21 cellular contexts compared by ENCODE assay signal in the genomic region with DNA sequence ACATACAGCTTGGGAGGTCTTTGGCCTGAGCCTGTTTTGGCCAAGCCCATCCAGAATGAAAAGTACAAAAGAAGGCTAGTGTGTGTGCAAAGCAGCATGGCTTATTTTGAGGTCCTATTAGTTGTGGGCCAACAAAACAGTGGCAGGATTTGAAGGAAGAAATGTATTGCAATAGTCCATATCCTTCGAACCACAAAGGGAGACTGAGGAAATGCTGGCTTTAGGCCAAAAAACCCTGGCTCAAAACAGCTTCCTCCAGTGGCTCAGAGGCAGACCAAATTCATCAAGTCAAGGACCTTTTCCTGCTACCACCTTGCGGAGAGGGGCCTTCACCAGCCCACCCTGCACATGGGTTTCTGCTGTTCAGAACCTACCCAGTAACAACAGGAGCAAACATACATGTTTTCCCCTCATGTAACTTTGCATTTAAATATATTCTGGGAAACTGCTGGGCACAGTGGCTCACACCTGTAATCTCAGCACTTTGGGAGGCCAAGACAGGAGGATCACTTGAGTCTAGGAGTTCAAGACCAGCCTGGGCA. TPM values are rescaled to one million over a fixed set of nuclear protein-coding genes. Genes with fewer than 3 reads are reported as not detected.
DNase-seq lines count a peak whose midpoint lies in the region; ATAC-seq and TF ChIP-seq lines count a peak whose summit lies in the region.
"Had no signal": no experiment of that assay in that cellular context is flagged by ENCODE, and none has a peak within 500 bp of the region (broad histone marks: within the 10 kb centered on the region; RNA-seq: fewer than 3 reads in every experiment).

No MANE protein-coding gene starts in this region.

- no peak for TF ChIP-seq POLR2A in gastroesophageal sphincter (IDR thresholded peaks at IDR 0.05)

- peaks cover 0 to 13% (median 0%) of the 10 kb centered on the region in 11 experiments; a peak in 8 of 22 replicates for H4K20me1 ChIP-seq in BLaER1 treated with 17β-estradiol and CSF1 and Interleukin-3, amounts not matched to agents 10 nM and 100 nM

- H3K36me3 ChIP-seq in A673 (ENCODE audit: insufficient read depth, low read length, poor library complexity, severe bottlenecking) (peaks cover 36% of the 10 kb centered on the region), gastroesophageal sphincter (peaks cover 0 to 60% of the 10 kb centered on the region in 2 donors)
- peaks cover 47 to 61% (median 53%) of the 10 kb centered on the region in 11 experiments for H3K36me3 ChIP-seq in BLaER1 treated with 17β-estradiol and CSF1 and Interleukin-3, amounts not matched to agents 10 nM and 100 nM

- ATAC-seq in T-cell (replicated peaks in 1 of 4) (no peak), gastroesophageal sphincter (no peak), GM21526 (IDR thresholded peaks at IDR 0.05; ENCODE audit: low FRiP score, unreplicated experiment) (no peak), HG03159 (IDR thresholded peaks at IDR 0.05; ENCODE audit: unreplicated experiment) (no peak)
- no peak for ATAC-seq in effector memory CD8-positive, alpha-beta T cell (replicated peaks)
- ATAC-seq: left ventricle myocardium superior, upper lobe of right lung had no signal

- no peak for TF ChIP-seq EP300 in gastroesophageal sphincter (IDR thresholded peaks at IDR 0.05)

- POLR2A ChIA-PET in A673 (lab: Charles Lee; ENCODE audit: low non-redundant PET) (no interaction called here), T-cell (lab: Charles Lee) (no interaction called here)

- DNase-seq in A673 (ENCODE audit: low spot score) (no peak), T-cell (no peak)
- DNase-seq in effector memory CD8-positive, alpha-beta T cell: no peak
- DNase-seq: activated CD4-positive, alpha-beta T cell treated with anti-CD3 and anti-CD28 coated beads for 48 hours; brain microvascular endothelial cell; colonic mucosa; HCEC 1CT; left ventricle myocardium superior; NCI-H1417; NCI-H2171; NCI-H526 treated with DMSO at 0.1 percent for 48 hours; SHP77; spleen; stimulated activated CD4-positive, alpha-beta T cell treated with anti-CD3 and anti-CD28 coated beads, Interleukin-4, amount 100 ng/mL, for 24 hours; stomach; upper lobe of right lung had no signal

- H3K4me1 ChIP-seq in A673 (ENCODE audit: insufficient read depth, low read length, poor library complexity, severe bottlenecking) (peaks cover 4% of the 10 kb centered on the region), gastroesophageal sphincter (peaks cover 2 to 13% (median 6%) of the 10 kb centered on the region in 3 donors)
- peaks cover 32 to 53% (median 50%) of the 10 kb centered on the region in 10 experiments for H3K4me1 ChIP-seq in BLaER1 treated with 17β-estradiol and CSF1 and Interleukin-3, amounts not matched to agents 10 nM and 100 nM
- H3K4me1 ChIP-seq: colonic mucosa had no signal

- H3K9me3 Mint-ChIP-seq in T-cell: no peaks in the 10 kb centered on the region
- no peaks in the 10 kb centered on the region for H3K9me3 Mint-ChIP-seq in effector memory CD8-positive, alpha-beta T cell

- 83 to 100% methylated on average over 2 of the region's 2 CpGs for WGBS in gastroesophageal sphincter (ENCODE audit: low coverage in 1 of 2), 2 donors

- no peaks in the 10 kb centered on the region for H3K9me3 ChIP-seq in A673 (ENCODE audit: low read depth, low read length, poor library complexity, severe bottlenecking)
- no peaks in the 10 kb centered on the region; a peak in 2 of 22 replicates for H3K9me3 ChIP-seq in BLaER1 treated with 17β-estradiol and CSF1 and Interleukin-3, amounts not matched to agents 10 nM and 100 nM (replicated peaks in 1 of 11)
- no peaks in the 10 kb centered on the region for H3K9me3 ChIP-seq in gastroesophageal sphincter
- H3K9me3 ChIP-seq: colonic mucosa, neutrophil, spleen, stomach, upper lobe of right lung had no signal

- peak overlapping the region in 8 of 11 experiments; percentile 25 to 80 (median 74); a peak in 10 of 22 replicates for H3K4me2 ChIP-seq in BLaER1 treated with 17β-estradiol and CSF1 and Interleukin-3, amounts not matched to agents 10 nM and 100 nM

- peak overlapping the region; percentile 46 to 89 for H3K27ac Mint-ChIP-seq in T-cell
- H3K27ac Mint-ChIP-seq in effector memory CD8-positive, alpha-beta T cell: peak overlapping the region; percentile 91

- H3K27ac ChIP-seq in A673 (ENCODE audit: low read depth, low read length, poor library complexity, severe bottlenecking) (no peak overlapping the region), gastroesophageal sphincter (no peak overlapping the region)
- H3K27ac ChIP-seq in BLaER1 treated with 17β-estradiol and CSF1 and Interleukin-3, amounts not matched to agents 10 nM and 100 nM: peak overlapping the region in 5 of 11 experiments; percentile 31 to 72 (median 68); a peak in 6 of 22 replicates
- H3K27ac ChIP-seq: brain microvascular endothelial cell, colonic mucosa, upper lobe of right lung had no signal

- intact Hi-C loops in A673 (cut with micrococcal nuclease; ENCODE audit: unreplicated experiment): no loop called here

- no peak overlapping the region for H3K4me3 ChIP-seq in A673 (ENCODE audit: low read depth, low read length, poor library complexity, severe bottlenecking)
- no peak overlapping the region for H3K4me3 ChIP-seq in BLaER1 treated with 17β-estradiol and CSF1 and Interleukin-3, amounts not matched to agents 10 nM and 100 nM
- no peak overlapping the region for H3K4me3 ChIP-seq in gastroesophageal sphincter
- H3K4me3 ChIP-seq: colonic mucosa, spleen, stomach, upper lobe of right lung had no signal

- H3K9ac ChIP-seq in BLaER1 treated with 17β-estradiol and CSF1 and Interleukin-3, amounts not matched to agents 10 nM and 100 nM: no peak overlapping the region

- peaks cover 31% of the 10 kb centered on the region for H3K36me3 Mint-ChIP-seq in T-cell
- H3K36me3 Mint-ChIP-seq in effector memory CD8-positive, alpha-beta T cell (ENCODE audit: insufficient read depth): peaks cover 36% of the 10 kb centered on the region

- H3K4me3 Mint-ChIP-seq in T-cell: peak overlapping the region in 1 of 3 donors; percentile 43
- H3K4me3 Mint-ChIP-seq in effector memory CD8-positive, alpha-beta T cell: peak overlapping the region; percentile 6 to 62

- peaks cover 54 to 65% (median 57%) of the 10 kb centered on the region in 3 donors for H3K4me1 Mint-ChIP-seq in T-cell
- peaks cover 43 to 47% of the 10 kb centered on the region in 2 donors for H3K4me1 Mint-ChIP-seq in effector memory CD8-positive, alpha-beta T cell (ENCODE audit: low read depth in 2 of 2)

- H3K27me3 Mint-ChIP-seq in T-cell: no peaks in the 10 kb centered on the region
- no peaks in the 10 kb centered on the region for H3K27me3 Mint-ChIP-seq in effector memory CD8-positive, alpha-beta T cell

- TSS peak; percentile 17 for BruUV-seq in A673 (replicated peaks; lab: Mats Ljungman, UMichigan)

- CTCF ChIA-PET in A673 (lab: Charles Lee) (no interaction called here), T-cell (lab: Charles Lee) (interaction anchor here in 1 of 2 donors (0.6 kb wide), 1 partner anchor 116 kb away, joined by 7 read pairs; no protein-coding TSS in a partner anchor)

- no peak for TF ChIP-seq CTCF in A673 (conservative IDR thresholded peaks at IDR 0.05; ENCODE audit: low read depth, low read length)
- TF ChIP-seq CTCF in gastroesophageal sphincter (IDR thresholded peaks at IDR 0.05): no peak

- no peaks in the 10 kb centered on the region for H3K27me3 ChIP-seq in A673 (replicated peaks; ENCODE audit: insufficient read depth, low read depth, low read length, poor library complexity)
- H3K27me3 ChIP-seq in BLaER1 treated with 17β-estradiol and CSF1 and Interleukin-3, amounts not matched to agents 10 nM and 100 nM: no peaks in the 10 kb centered on the region
- no peaks in the 10 kb centered on the region for H3K27me3 ChIP-seq in gastroesophageal sphincter
- H3K27me3 ChIP-seq: brain microvascular endothelial cell, colonic mucosa, spleen, stomach, upper lobe of right lung had no signal

RNA-seq across cellular contexts. Expression of gene VPS26C, which starts 43.3 kb away (rescaled TPM):
- total RNA-seq in A673 (2021): 45.3 and 50.2 TPM in 2 replicates
- 10 to 100 TPM; 47.8 to 62.7 (median 57.5) TPM for total RNA-seq in T-cell
- total RNA-seq in gastroesophageal sphincter: 10 to 100 TPM; 67.0 to 72.3 (median 68.4) TPM
